In genomic region chr5:125180222-125180621, GRCh38 we compare ENCODE assay signal across 1 cellular context.
TF ChIP-seq lines count a peak whose summit lies in the region.

No MANE protein-coding gene starts in this region.

TF ChIP-seq in HepG2, 621 proteins besides CTCF, POLR2A, EP300 and RAD21:
- no peak for TF ChIP-seq MBD4 (IDR thresholded peaks at IDR 0.05; ENCODE audit: borderline replicate concordance, low read length)
- 0 out of 2 replicates have a peak, but pooled peaks have one; percentile 33 for TF ChIP-seq MIER2 (CRISPR knock-in tag; IDR thresholded peaks at IDR 0.05)
- TF ChIP-seq, protein P1, sequence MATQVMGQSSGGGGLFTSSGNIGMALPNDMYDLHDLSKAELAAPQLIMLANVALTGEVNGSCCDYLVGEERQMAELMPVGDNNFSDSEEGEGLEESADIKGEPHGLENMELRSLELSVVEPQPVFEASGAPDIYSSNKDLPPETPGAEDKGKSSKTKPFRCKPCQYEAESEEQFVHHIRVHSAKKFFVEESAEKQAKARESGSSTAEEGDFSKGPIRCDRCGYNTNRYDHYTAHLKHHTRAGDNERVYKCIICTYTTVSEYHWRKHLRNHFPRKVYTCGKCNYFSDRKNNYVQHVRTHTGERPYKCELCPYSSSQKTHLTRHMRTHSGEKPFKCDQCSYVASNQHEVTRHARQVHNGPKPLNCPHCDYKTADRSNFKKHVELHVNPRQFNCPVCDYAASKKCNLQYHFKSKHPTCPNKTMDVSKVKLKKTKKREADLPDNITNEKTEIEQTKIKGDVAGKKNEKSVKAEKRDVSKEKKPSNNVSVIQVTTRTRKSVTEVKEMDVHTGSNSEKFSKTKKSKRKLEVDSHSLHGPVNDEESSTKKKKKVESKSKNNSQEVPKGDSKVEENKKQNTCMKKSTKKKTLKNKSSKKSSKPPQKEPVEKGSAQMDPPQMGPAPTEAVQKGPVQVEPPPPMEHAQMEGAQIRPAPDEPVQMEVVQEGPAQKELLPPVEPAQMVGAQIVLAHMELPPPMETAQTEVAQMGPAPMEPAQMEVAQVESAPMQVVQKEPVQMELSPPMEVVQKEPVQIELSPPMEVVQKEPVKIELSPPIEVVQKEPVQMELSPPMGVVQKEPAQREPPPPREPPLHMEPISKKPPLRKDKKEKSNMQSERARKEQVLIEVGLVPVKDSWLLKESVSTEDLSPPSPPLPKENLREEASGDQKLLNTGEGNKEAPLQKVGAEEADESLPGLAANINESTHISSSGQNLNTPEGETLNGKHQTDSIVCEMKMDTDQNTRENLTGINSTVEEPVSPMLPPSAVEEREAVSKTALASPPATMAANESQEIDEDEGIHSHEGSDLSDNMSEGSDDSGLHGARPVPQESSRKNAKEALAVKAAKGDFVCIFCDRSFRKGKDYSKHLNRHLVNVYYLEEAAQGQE (IDR thresholded peaks at IDR 0.05; ENCODE audit: borderline replicate concordance in 1 of 2, low read depth in 1 of 2, low read length in 2 of 2): peak in 1 of 2 experiments; percentile 85; a peak in 3 of 4 replicates
